8 cellular contexts compared by ENCODE assay signal in the genomic region with DNA sequence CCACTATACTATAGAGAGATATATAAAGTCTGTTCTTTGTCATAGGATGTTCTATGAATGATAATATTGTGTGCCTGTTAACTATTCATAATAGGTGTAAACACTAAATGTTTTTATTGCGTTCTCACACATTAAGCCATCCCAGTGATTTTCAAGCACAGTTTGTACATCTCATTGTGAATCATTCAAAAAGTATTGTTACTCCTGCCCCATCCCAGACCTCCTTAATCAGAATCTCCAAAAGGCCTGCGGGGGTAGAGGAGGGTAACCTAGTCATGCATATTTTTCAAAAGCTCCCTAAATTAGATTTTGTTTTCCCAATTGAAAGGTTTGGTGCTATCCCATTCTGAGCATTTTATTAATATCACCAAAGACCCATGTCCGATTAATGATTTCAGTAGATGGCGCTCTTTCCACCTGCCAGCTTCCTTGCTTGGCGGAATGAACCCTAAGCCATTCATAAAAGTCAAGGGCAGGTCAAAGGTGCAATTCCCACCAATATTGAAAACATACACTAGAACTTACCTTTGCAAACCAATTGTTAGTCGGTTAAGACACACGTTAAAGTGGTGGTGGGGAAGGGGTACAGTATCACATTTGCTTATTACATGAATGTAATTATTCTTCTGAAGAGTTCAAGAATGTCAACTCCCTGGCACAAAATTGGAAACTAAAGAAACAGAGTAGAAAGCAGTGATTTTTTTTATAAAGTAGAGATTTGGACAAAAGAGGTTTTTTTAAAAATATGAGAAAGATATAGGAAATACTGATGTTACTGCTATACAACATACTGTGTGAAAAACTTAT. TPM values are rescaled to one million over a fixed set of nuclear protein-coding genes. Genes with fewer than 3 reads are reported as not detected.
DNase-seq lines count a peak whose midpoint lies in the region; ATAC-seq, FAIRE-seq and TF ChIP-seq lines count a peak whose summit lies in the region.

No MANE protein-coding gene starts in this region.

- H3K27me3 ChIP-seq in bronchial epithelial cell (ENCODE audit: control insufficient read depth, insufficient read depth, low read length) (no peaks in the 10 kb centered on the region), HepG2 (ENCODE audit: control insufficient read depth in 1 of 2, insufficient read depth in 2 of 2, low read length in 2 of 2) (no peaks in the 10 kb centered on the region; a peak in 1 of 5 replicates), thyroid gland (no peaks in the 10 kb centered on the region)

- H2AFZ ChIP-seq in HepG2 (ENCODE audit: low read length), result no peak overlapping the region

- peak; percentile 32 for DNase-seq in AG08395 (ENCODE audit: low spot score)
- peak; percentile 5 for DNase-seq in RPMI7951 (ENCODE audit: low read depth)
- peak; percentile 48 for DNase-seq in bronchial epithelial cell (ENCODE audit: low read depth)
- peak; percentile 54 for DNase-seq in HepG2 (ENCODE audit: low spot score)
- DNase-seq in thyroid gland, result peak; percentile 20 to 25
- no peak for DNase-seq in DMS79 (lab: John Stamatoyannopoulos, UW)

- 2% methylated on average over 7 of the region's 7 CpGs for WGBS in HepG2 (ENCODE audit: low lambda C conversion rate)
- 12 to 24% methylated on average over 7 of the region's 7 CpGs for WGBS in thyroid gland, 2 donors

- H3K9ac ChIP-seq in HepG2 (ENCODE audit: insufficient read depth, low read depth, low read length), result no peak overlapping the region

- H3K4me1 ChIP-seq in HepG2 (ENCODE audit: insufficient read depth, low read length) (peaks cover 20% of the 10 kb centered on the region), thyroid gland (peaks cover 0 to 5% of the 10 kb centered on the region in 2 donors)

- H3K79me2 ChIP-seq in HepG2 (ENCODE audit: insufficient read depth, low read length), result no peaks in the 10 kb centered on the region

- H3K36me3 ChIP-seq in bronchial epithelial cell (ENCODE audit: control insufficient read depth, insufficient read depth, low read length) (no peaks in the 10 kb centered on the region), HepG2 (replicated peaks in 1 of 2; ENCODE audit: control insufficient read depth in 1 of 2, insufficient read depth in 2 of 2, low read length in 2 of 2) (no peaks in the 10 kb centered on the region), thyroid gland (no peaks in the 10 kb centered on the region)

- H4K20me1 ChIP-seq in HepG2 (ENCODE audit: insufficient read depth, low read length), result no peaks in the 10 kb centered on the region

- BruUV-seq in HepG2 (replicated peaks; lab: Mats Ljungman, UMichigan), result no TSS peak

- CTCF ChIA-PET in HepG2 (lab: Yijun Ruan, JAX; ENCODE audit: low intra/inter-chr PET ratio, low total read pairs), result interaction anchor here (1.0 to 3.4 kb wide), 3 partner anchors 56 to 332 kb away, joined by 3 to 53 read pairs (median 5); a partner anchor contains a TSS

- H3K4me2 ChIP-seq in HepG2 (ENCODE audit: low read depth, low read length), result no peak overlapping the region

- H3K9me3 ChIP-seq in HepG2 (ENCODE audit: low read length) (no peaks in the 10 kb centered on the region), thyroid gland (no peaks in the 10 kb centered on the region)

- POLR2A ChIA-PET in HepG2 (lab: Yijun Ruan, JAX), result interaction anchor here (1.5 kb wide), 1 partner anchor 333 kb away, joined by 8 read pairs; a partner anchor contains a TSS

- TF ChIP-seq CTCF in bronchial epithelial cell (IDR thresholded peaks at IDR 0.05; ENCODE audit: insufficient read depth, low read length, severe bottlenecking) (peak; percentile 51), HepG2 (CRISPR knock-in tag; IDR thresholded peaks at IDR 0.05) (peak; percentile 81), thyroid gland (IDR thresholded peaks at IDR 0.05) (peak; percentile 17 to 76 (median 67))

- ATAC-seq in GM18498 (IDR thresholded peaks at IDR 0.05; ENCODE audit: unreplicated experiment) (peak; percentile 39), HepG2 (peak; percentile 73), HG03469 (IDR thresholded peaks at IDR 0.05; ENCODE audit: unreplicated experiment) (no peak)

- H3K27ac ChIP-seq in HepG2 (ENCODE audit: extremely low read length, insufficient read depth, low read length) (no peak overlapping the region), thyroid gland (no peak overlapping the region)

- TF ChIP-seq EP300 in HepG2 (IDR thresholded peaks at IDR 0.05; ENCODE audit: low read depth in 2 of 2, low read length in 2 of 2), result no peak
- TF ChIP-seq EP300 in HepG2 (CRISPR knock-in tag; IDR thresholded peaks at IDR 0.05; ENCODE audit: borderline replicate concordance), result no peak

- no peak overlapping the region for H3K4me3 ChIP-seq in bronchial epithelial cell (ENCODE audit: low read depth, low read length)
- H3K4me3 ChIP-seq in HepG2 (replicated peaks in 1 of 3; ENCODE audit: insufficient read depth in 1 of 3, low read depth in 2 of 3, low read length in 3 of 3), result no peak overlapping the region
- H3K4me3 ChIP-seq in thyroid gland (replicated peaks in 1 of 3), result no peak overlapping the region

- no peak for TF ChIP-seq POLR2A in HepG2 (IDR thresholded peaks at IDR 0.05; ENCODE audit: insufficient read depth in 1 of 2, low read depth in 2 of 2, low read length in 2 of 2)
- TF ChIP-seq POLR2A in thyroid gland (IDR thresholded peaks at IDR 0.05), result no peak

- FAIRE-seq in bronchial epithelial cell (lab: Jason Lieb, UNC) (no peak), HepG2 (lab: Jason Lieb, UNC) (peak; percentile 87)

- peak; percentile 77 for TF ChIP-seq RAD21 in HepG2 (CRISPR knock-in tag; IDR thresholded peaks at IDR 0.05)

- in situ Hi-C loops in HepG2 (cut with HindIII; ENCODE audit: extremely low pct_ligation_motif_present, low pct_unique_long_range_greater_than_20kb), result loop anchor here (5.0 kb wide), 1 partner anchor 331 kb away; a partner anchor contains a TSS

- intact Hi-C loops in HepG2 (cut with micrococcal nuclease; ENCODE audit: unreplicated experiment) (loop anchor here (1.0 kb wide), 2 partner anchors 210 to 330 kb away; no protein-coding TSS in a partner anchor), thyroid gland (cut with DNase I) (loop anchor here (10.0 kb wide), 1 partner anchor 104 kb away; no protein-coding TSS in a partner anchor)

TF ChIP-seq in HepG2, 621 proteins besides CTCF, POLR2A, EP300 and RAD21 (continues in another document):
- TF ChIP-seq SOX13 (IDR thresholded peaks at IDR 0.05) (no peak), SOX13 (CRISPR knock-in tag; conservative IDR thresholded peaks at IDR 0.05 in 1 of 2, IDR thresholded peaks at IDR 0.05 in 1 of 2) (peak in 1 of 2 experiments; percentile 12; a peak in 1 of 4 replicates), ZNF558 (CRISPR knock-in tag; IDR thresholded peaks at IDR 0.05; ENCODE audit: borderline replicate concordance) (no peak), MLLT10 (CRISPR knock-in tag; IDR thresholded peaks at IDR 0.05) (no peak), XRCC5 (optimal IDR thresholded peaks at IDR 0.05; ENCODE audit: low read length) (peak; percentile 19), STAG1 (CRISPR knock-in tag; IDR thresholded peaks at IDR 0.05) (peak; percentile 91), MAZ (IDR thresholded peaks at IDR 0.05; ENCODE audit: borderline replicate concordance, low read depth, low read length) (no peak), MAZ (CRISPR knock-in tag; IDR thresholded peaks at IDR 0.05; ENCODE audit: low read depth) (no peak), NR2F2 (IDR thresholded peaks at IDR 0.05; ENCODE audit: borderline replicate concordance, low read depth) (peak; percentile 71)
- TF ChIP-seq, protein P1, sequence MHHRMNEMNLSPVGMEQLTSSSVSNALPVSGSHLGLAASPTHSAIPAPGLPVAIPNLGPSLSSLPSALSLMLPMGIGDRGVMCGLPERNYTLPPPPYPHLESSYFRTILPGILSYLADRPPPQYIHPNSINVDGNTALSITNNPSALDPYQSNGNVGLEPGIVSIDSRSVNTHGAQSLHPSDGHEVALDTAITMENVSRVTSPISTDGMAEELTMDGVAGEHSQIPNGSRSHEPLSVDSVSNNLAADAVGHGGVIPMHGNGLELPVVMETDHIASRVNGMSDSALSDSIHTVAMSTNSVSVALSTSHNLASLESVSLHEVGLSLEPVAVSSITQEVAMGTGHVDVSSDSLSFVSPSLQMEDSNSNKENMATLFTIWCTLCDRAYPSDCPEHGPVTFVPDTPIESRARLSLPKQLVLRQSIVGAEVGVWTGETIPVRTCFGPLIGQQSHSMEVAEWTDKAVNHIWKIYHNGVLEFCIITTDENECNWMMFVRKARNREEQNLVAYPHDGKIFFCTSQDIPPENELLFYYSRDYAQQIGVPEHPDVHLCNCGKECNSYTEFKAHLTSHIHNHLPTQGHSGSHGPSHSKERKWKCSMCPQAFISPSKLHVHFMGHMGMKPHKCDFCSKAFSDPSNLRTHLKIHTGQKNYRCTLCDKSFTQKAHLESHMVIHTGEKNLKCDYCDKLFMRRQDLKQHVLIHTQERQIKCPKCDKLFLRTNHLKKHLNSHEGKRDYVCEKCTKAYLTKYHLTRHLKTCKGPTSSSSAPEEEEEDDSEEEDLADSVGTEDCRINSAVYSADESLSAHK (CRISPR knock-in tag; IDR thresholded peaks at IDR 0.05; ENCODE audit: borderline replicate concordance), result no peak

RNA-seq across cellular contexts. Expression of a gene that starts 5.8 kb away (rescaled TPM):
- 10.6 and 13.6 TPM in 2 replicates for total RNA-seq in RPMI7951 (2014; rRNA removed; shearing (Covaris generic))
- total RNA-seq in bronchial epithelial cell (10.3 and 13.1 TPM in 2 replicates), HepG2 (2016; rRNA removed; fragmentation: Illumina TruSeq; extraction: Trizol) (4.6 and 4.8 TPM in 2 replicates), thyroid gland (10 to 100 TPM; 27.4 to 40.5 (median 32.4) TPM)
- 1.1 and 1.3 TPM in 2 replicates for total RNA-seq in HepG2 (2016; cell fraction: cytosol; rRNA removed; fragmentation: Illumina TruSeq; extraction: Trizol; ENCODE audit: low read depth)
- 4.3 and 6.2 TPM in 2 replicates for total RNA-seq in HepG2 (2016; cell fraction: insoluble cytoplasmic fraction; rRNA removed; fragmentation: Illumina TruSeq; extraction: Trizol)
- total RNA-seq in HepG2 (2016; cell fraction: membrane; rRNA removed; fragmentation: Illumina TruSeq; extraction: Trizol), result 3.6 and 3.7 TPM in 2 replicates
- 14.2 and 15.6 TPM in 2 replicates for total RNA-seq in HepG2 (2016; cell fraction: nucleus; rRNA removed; fragmentation: Illumina TruSeq; extraction: Trizol)
- polyA plus RNA-seq in HepG2 (2011; rRNA removed), result 4.2 and 4.7 TPM in 2 replicates
- polyA plus RNA-seq in HepG2 (2011; cell fraction: cytosol; rRNA removed), result 1.6 and 2.4 TPM in 2 replicates
- polyA plus RNA-seq in HepG2 (2011; cell fraction: nucleus; rRNA removed), result 7.1 and 8.3 TPM in 2 replicates
- polyA plus RNA-seq in HepG2 (2012), result 3.1 and 3.5 TPM in 2 replicates
- polyA plus RNA-seq in HepG2 (2016; cell fraction: cytosol; fragmentation: Illumina TruSeq; extraction: Trizol; ENCODE audit: low read depth), result 0.09 TPM in 2 replicates
- 2.2 and 2.3 TPM in 2 replicates for polyA plus RNA-seq in HepG2 (2016; cell fraction: insoluble cytoplasmic fraction; fragmentation: Illumina TruSeq; extraction: Trizol; ENCODE audit: low read depth)
- 0.34 and 0.38 TPM in 2 replicates for polyA plus RNA-seq in HepG2 (2016; cell fraction: membrane; fragmentation: Illumina TruSeq; extraction: Trizol; ENCODE audit: low read depth)
- polyA plus RNA-seq in HepG2 (2016; cell fraction: nucleus; fragmentation: Illumina TruSeq; extraction: Trizol; ENCODE audit: insufficient read depth, low read depth), result 5.4 TPM in 2 replicates
- polyA minus RNA-seq in HepG2 (2011; rRNA and poly(A)+ RNA removed; ENCODE audit: low replicate concordance), result 8.5 and 15.5 TPM in 2 replicates
- polyA minus RNA-seq in HepG2 (2011; cell fraction: cytosol; rRNA and poly(A)+ RNA removed), result 6.2 and 6.8 TPM in 2 replicates
- polyA minus RNA-seq in HepG2 (2011; cell fraction: nucleus; rRNA and poly(A)+ RNA removed), result 83.3 and 90.6 TPM in 2 replicates
